33 cellular contexts compared by ENCODE assay signal in the genomic region with DNA sequence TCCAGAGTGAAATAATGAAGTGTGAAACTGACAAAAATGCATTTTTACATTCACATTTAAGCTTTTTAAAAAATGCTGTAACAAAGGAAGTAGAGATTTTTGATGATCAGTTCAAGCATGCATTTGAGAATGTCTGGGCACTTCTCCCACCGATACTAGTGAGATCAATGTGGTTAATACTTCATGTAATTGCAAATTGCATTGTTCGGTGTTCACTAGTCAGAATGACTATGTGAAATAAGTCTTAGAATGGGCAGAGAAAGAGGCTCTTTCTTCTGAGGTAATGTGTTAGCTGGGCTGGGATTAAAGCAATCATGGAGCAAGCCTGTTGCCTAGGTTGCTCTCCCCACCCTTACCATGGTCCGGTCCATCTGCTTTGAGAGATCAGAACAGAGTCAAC.
DNase-seq lines count a peak whose midpoint lies in the region; ATAC-seq, FAIRE-seq and TF ChIP-seq lines count a peak whose summit lies in the region.
"Had no signal": no experiment of that assay in that cellular context is flagged by ENCODE, and none has a peak within 500 bp of the region (broad histone marks: within the 10 kb centered on the region; RNA-seq: fewer than 3 reads in every experiment).

No MANE protein-coding gene starts in this region.

- WGBS in GM12878 (ENCODE audit: insufficient coverage, insufficient replicate concordance, low lambda C conversion rate, missing lambda C conversion rate) = 32% methylated on average over 3 of the region's 3 CpGs

- SMC1A ChIA-PET in GM12878 (lab: Charles Lee; ENCODE audit: uncharacterized antibody, unreplicated experiment) = interaction anchor here (0.8 to 1.4 kb wide), 5 partner anchors 9 to 174 kb away, joined by 3 to 6 read pairs (median 3); no protein-coding TSS in a partner anchor

- in situ Hi-C loops in GM12878 (cut with MboI) = no loop called here

- POLR2A ChIA-PET in GM12878 (lab: Charles Lee) = no interaction called here

- H3K27ac ChIP-seq in GM12878 (ENCODE audit: control insufficient read depth, insufficient read depth) = no peak overlapping the region
- H3K27ac ChIP-seq: 22Rv1; A549; BLaER1; BLaER1 treated with 17β-estradiol and CSF1 and Interleukin-3, amounts not matched to agents 10 nM and 100 nM; C4-2B had no signal

- no peak for TF ChIP-seq POLR2A in GM12878 (IDR thresholded peaks at IDR 0.05; ENCODE audit: low read depth, low read length)

- ATAC-seq in GM12878 (peak; percentile 51), GM21515 (IDR thresholded peaks at IDR 0.05; ENCODE audit: unreplicated experiment) (no peak), HG02852 (IDR thresholded peaks at IDR 0.05; ENCODE audit: unreplicated experiment) (no peak)
- ATAC-seq: A549; CD8-positive, alpha-beta T cell had no signal

- H4K20me1 ChIP-seq in GM12878 (ENCODE audit: control insufficient read depth, insufficient read depth) = no peaks in the 10 kb centered on the region
- H4K20me1 ChIP-seq: BLaER1; BLaER1 treated with 17β-estradiol and CSF1 and Interleukin-3, amounts not matched to agents 10 nM and 100 nM had no signal

- H3K9ac ChIP-seq in GM12878 (ENCODE audit: control insufficient read depth, insufficient read depth, low read length) = no peak overlapping the region
- H3K9ac ChIP-seq: BLaER1; BLaER1 treated with 17β-estradiol and CSF1 and Interleukin-3, amounts not matched to agents 10 nM and 100 nM had no signal

- no peak for TF ChIP-seq RAD21 in GM12878 (IDR thresholded peaks at IDR 0.05; ENCODE audit: insufficient read depth, low read depth, low read length)

- intact Hi-C loops in GM12878 (cut with micrococcal nuclease; ENCODE audit: unreplicated experiment) = no loop called here

- H3K4me3 ChIP-seq in GM12865 (ENCODE audit: low read depth, low read length) (no peak overlapping the region), GM12878 (no peak overlapping the region)
- H3K4me3 ChIP-seq: A549; BLaER1; BLaER1 treated with 17β-estradiol and CSF1 and Interleukin-3, amounts not matched to agents 10 nM and 100 nM had no signal

- H3K79me2 ChIP-seq in GM12878 (ENCODE audit: control insufficient read depth, insufficient read depth, low read length) = no peaks in the 10 kb centered on the region

- no peak for FAIRE-seq in GM12878 (lab: Jason Lieb, UNC)
- FAIRE-seq: A204.1, A549, D721Med had no signal

- no peaks in the 10 kb centered on the region for H3K36me3 ChIP-seq in GM12878 (ENCODE audit: control insufficient read depth in 2 of 2, insufficient read depth in 2 of 2, low read length in 1 of 2)
- H3K36me3 ChIP-seq: BE2C; BLaER1; BLaER1 treated with 17β-estradiol and CSF1 and Interleukin-3, amounts not matched to agents 10 nM and 100 nM had no signal

- no peaks in the 10 kb centered on the region for H3K4me1 ChIP-seq in GM12878 (ENCODE audit: control insufficient read depth, insufficient read depth, low read length)
- H3K4me1 ChIP-seq: A549; BE2C; BLaER1; BLaER1 treated with 17β-estradiol and CSF1 and Interleukin-3, amounts not matched to agents 10 nM and 100 nM; Caco-2 had no signal

- RAD21 ChIA-PET in GM12878 (lab: Charles Lee; ENCODE audit: unreplicated experiment) = no interaction called here

- no peak for TF ChIP-seq EP300 in GM12878 (IDR thresholded peaks at IDR 0.05; ENCODE audit: borderline replicate concordance in 1 of 2, control insufficient read depth in 1 of 2, low read depth in 2 of 2, low read length in 2 of 2)

- peak; percentile 60 for DNase-seq in GM12865 (ENCODE audit: low read depth)
- peak; percentile 1 for DNase-seq in astrocyte of the hippocampus (ENCODE audit: low read depth, low spot score)
- no peak for DNase-seq in GM12878 (ENCODE audit: low read depth, low spot score)
- DNase-seq in activated CD8-positive, alpha-beta memory T cell treated with anti-CD3 and anti-CD28 coated beads, Interleukin-2, amount 50 U/mL, for 48 hours = no peak
- DNase-seq: 8988T; ACHN; AML-193; BE2C; C1 segment of cervical spinal cord; Caco-2; Calu3; CD4-positive, alpha-beta memory T cell; CD4-positive, alpha-beta T cell; CD4-positive, CD25-positive, alpha-beta regulatory T cell; CD8-positive, alpha-beta memory T cell; CD8-positive, alpha-beta T cell; COR-L47; DMS 273 treated with DMSO at 0.1 percent for 48 hours; DMS153; DMS53; DMS79; DMS79 treated with DMSO at 0.1 percent for 48 hours; DND-41; EL had no signal

- TF ChIP-seq CTCF in GM12865 (IDR thresholded peaks at IDR 0.05; ENCODE audit: insufficient read depth, low read depth, low read length, missing control alignments) (no peak), GM12878 (IDR thresholded peaks at IDR 0.05 in 2 of 3, conservative IDR thresholded peaks at IDR 0.05 in 1 of 3; ENCODE audit: control insufficient read depth in 2 of 3, extremely low read depth in 1 of 3, insufficient read depth in 1 of 3, low read depth in 3 of 3, low read length in 3 of 3) (no peak)

- H3K27me3 ChIP-seq in GM12878 (replicated peaks in 1 of 2; ENCODE audit: control insufficient read depth in 2 of 2, insufficient read depth in 2 of 2, low read length in 1 of 2) = no peaks in the 10 kb centered on the region
- H3K27me3 ChIP-seq: BE2C; BLaER1; BLaER1 treated with 17β-estradiol and CSF1 and Interleukin-3, amounts not matched to agents 10 nM and 100 nM had no signal

- no peaks in the 10 kb centered on the region; the same call in 1 of the 3 replicates for H3K9me3 ChIP-seq in GM12878 (replicated peaks; ENCODE audit: control insufficient read depth, insufficient read depth, low read length)
- H3K9me3 ChIP-seq: A549; BE2C; BLaER1; BLaER1 treated with 17β-estradiol and CSF1 and Interleukin-3, amounts not matched to agents 10 nM and 100 nM; Caco-2 had no signal

- no peak overlapping the region for H2AFZ ChIP-seq in GM12878 (ENCODE audit: control insufficient read depth, low read depth, low read length)

- no TSS peak for BruUV-seq in GM12878 (replicated peaks; lab: Mats Ljungman, UMichigan)

- CTCF ChIA-PET in GM12878 (lab: Yijun Ruan, JAX) = interaction anchor here (1.4 kb wide), 1 partner anchor 16 kb away, joined by 3 read pairs; no protein-coding TSS in a partner anchor

- H3K4me2 ChIP-seq in GM12878 (ENCODE audit: control insufficient read depth, insufficient read depth) = no peak overlapping the region
- H3K4me2 ChIP-seq: A549; BLaER1; BLaER1 treated with 17β-estradiol and CSF1 and Interleukin-3, amounts not matched to agents 10 nM and 100 nM had no signal

TF ChIP-seq in GM12878, 131 proteins besides CTCF, POLR2A, EP300 and RAD21:
- TF ChIP-seq NBN (IDR thresholded peaks at IDR 0.05) (no peak), ZNF24 (IDR thresholded peaks at IDR 0.05) (peak; percentile 79)

Comparison
In these comparisons a context has a peak if more than half of its experiments do, and no peak if none do; other contexts are left out.
1. DNase-seq: peak in GM12865 (single experiment) and astrocyte of the hippocampus (single experiment); none in GM12878 (single experiment) and activated CD8-positive, alpha-beta memory T cell treated with anti-CD3 and anti-CD28 coated beads, Interleukin-2, amount 50 U/mL, for 48 hours (single experiment).